In the genomic region with DNA sequence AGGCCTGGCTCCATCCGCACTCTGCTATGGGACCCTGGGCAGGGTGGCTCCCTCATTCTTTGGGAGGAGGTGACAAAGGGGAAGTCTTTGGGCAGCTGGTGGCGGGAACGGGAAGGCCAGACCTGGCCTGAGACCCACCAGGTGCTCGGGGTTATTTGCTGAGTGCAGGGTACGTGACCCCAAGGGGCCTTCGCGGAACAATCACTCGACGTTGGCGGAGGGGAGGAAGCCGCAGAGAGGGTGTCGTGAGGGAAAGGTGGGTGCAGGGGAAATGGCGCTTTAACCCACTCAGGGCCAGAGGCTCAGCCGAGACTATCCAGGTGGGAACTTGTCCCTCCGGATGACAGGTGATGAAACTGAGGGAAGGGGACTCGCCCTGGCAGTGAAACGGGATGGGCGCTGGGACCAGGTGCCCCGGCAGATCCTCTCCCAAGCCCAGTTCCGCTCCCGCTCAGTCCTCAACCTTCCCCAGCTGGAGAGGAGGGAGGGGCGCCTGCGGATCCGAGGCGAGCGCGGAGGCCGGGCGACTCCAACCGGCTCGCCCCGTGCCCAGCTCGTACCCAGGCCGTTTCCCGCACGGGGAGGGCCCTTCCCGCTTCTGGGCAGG, we compare ENCODE assay signal across 8 cellular contexts. TPM values are rescaled to one million over a fixed set of nuclear protein-coding genes. Genes with fewer than 3 reads are reported as not detected.
DNase-seq lines count a peak whose midpoint lies in the region; ATAC-seq and TF ChIP-seq lines count a peak whose summit lies in the region.

No MANE protein-coding gene starts in this region.

- H3K4me3 Mint-ChIP-seq in dendritic cell treated with granulocyte-macrophage colony-stimulating factor and Interleukin-4, amounts not matched to agents 40 ng/mL and 50 ng/mL, for 4 days = peak overlapping the region; percentile 66

- DNase-seq in ACHN = peak; percentile 21
- DNase-seq in mucosa of descending colon = no peak
- DNase-seq in AML-193 (lab: John Stamatoyannopoulos, UW) = no peak
- DNase-seq in NCI-H2227 (lab: John Stamatoyannopoulos, UW; ENCODE audit: unreplicated experiment) = no peak

- no peaks in the 10 kb centered on the region for H3K36me3 Mint-ChIP-seq in dendritic cell treated with granulocyte-macrophage colony-stimulating factor and Interleukin-4, amounts not matched to agents 40 ng/mL and 50 ng/mL, for 4 days (ENCODE audit: low read depth)

- peak; percentile 1 for ATAC-seq in HG03432 (IDR thresholded peaks at IDR 0.05; ENCODE audit: unreplicated experiment)
- peak; percentile 31 for ATAC-seq in mucosa of descending colon
- no peak for ATAC-seq in HG03521 (IDR thresholded peaks at IDR 0.05; ENCODE audit: unreplicated experiment)
- ATAC-seq in GM18868 (IDR thresholded peaks at IDR 0.05; ENCODE audit: unreplicated experiment) = no peak

- intact Hi-C loops in dendritic cell treated with granulocyte-macrophage colony-stimulating factor and Interleukin-4, amounts not matched to agents 40 ng/mL and 50 ng/mL, for 4 days (cut with micrococcal nuclease) = no loop called here
- intact Hi-C loops in mucosa of descending colon (cut with DNase I, micrococcal nuclease) = no loop called here

- peaks cover 32% of the 10 kb centered on the region for H3K4me1 Mint-ChIP-seq in dendritic cell treated with granulocyte-macrophage colony-stimulating factor and Interleukin-4, amounts not matched to agents 40 ng/mL and 50 ng/mL, for 4 days (ENCODE audit: low read depth)

- in situ Hi-C loops in ACHN (cut with HindIII; ENCODE audit: low pct_ligation_motif_present, low pct_unique_long_range_greater_than_20kb, low sequenced_read_pairs) = no loop called here

- H3K4me1 ChIP-seq in mucosa of descending colon (ENCODE audit: low read depth) = peaks cover 12% of the 10 kb centered on the region

- H3K27ac Mint-ChIP-seq in dendritic cell treated with granulocyte-macrophage colony-stimulating factor and Interleukin-4, amounts not matched to agents 40 ng/mL and 50 ng/mL, for 4 days = no peak overlapping the region

- H3K9me3 Mint-ChIP-seq in dendritic cell treated with granulocyte-macrophage colony-stimulating factor and Interleukin-4, amounts not matched to agents 40 ng/mL and 50 ng/mL, for 4 days = no peaks in the 10 kb centered on the region

- H3K27me3 Mint-ChIP-seq in dendritic cell treated with granulocyte-macrophage colony-stimulating factor and Interleukin-4, amounts not matched to agents 40 ng/mL and 50 ng/mL, for 4 days = peaks cover 81% of the 10 kb centered on the region

- no peaks in the 10 kb centered on the region for H3K36me3 ChIP-seq in mucosa of descending colon (ENCODE audit: low read depth)

- no peak for TF ChIP-seq CTCF in mucosa of descending colon (IDR thresholded peaks at IDR 0.05)

- H3K4me3 ChIP-seq in mucosa of descending colon = peak overlapping the region; percentile 30

- no peaks in the 10 kb centered on the region for H3K9me3 ChIP-seq in mucosa of descending colon

RNA-seq across cellular contexts. Expression of gene A4GALT, which starts 0.9 kb away (rescaled TPM):
- 10 to 100 TPM in 1 of 3 donors, 1 to 10 TPM in 2; 4.0 to 29.8 (median 9.3) TPM for total RNA-seq in mucosa of descending colon

Comparison
In these comparisons a context has a peak if more than half of its experiments do, and no peak if none do; other contexts are left out.
1. ATAC-seq: peak in HG03432 (single experiment) and mucosa of descending colon (single experiment); none in HG03521 (single experiment) and GM18868 (single experiment).